ENCODE assay signal across 29 cellular contexts in the genomic region with DNA sequence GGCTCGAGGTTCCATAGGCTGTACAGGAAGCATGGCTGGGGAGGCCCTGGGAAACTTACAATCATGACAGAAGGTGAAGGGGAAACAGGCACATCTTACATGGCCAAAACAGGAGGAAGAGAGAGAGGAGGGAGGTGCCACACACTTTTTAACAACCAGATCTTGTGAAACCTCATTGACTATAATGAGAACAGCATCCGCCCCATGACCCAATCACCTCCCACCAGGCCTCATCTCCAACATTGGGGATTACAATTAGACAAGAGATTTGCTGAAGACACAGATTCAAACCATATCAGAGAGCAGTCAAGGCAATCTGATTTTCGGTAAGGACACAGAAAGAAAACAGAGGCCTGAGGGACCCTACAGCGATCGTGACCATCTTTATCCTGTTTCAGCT. TPM values are rescaled to one million over a fixed set of nuclear protein-coding genes. Genes with fewer than 3 reads are reported as not detected.
DNase-seq lines count a peak whose midpoint lies in the region; ATAC-seq, FAIRE-seq and TF ChIP-seq lines count a peak whose summit lies in the region.
"Had no signal": no experiment of that assay in that cellular context is flagged by ENCODE, and none has a peak within 500 bp of the region (broad histone marks: within the 10 kb centered on the region; RNA-seq: fewer than 3 reads in every experiment).

No MANE protein-coding gene starts in this region.

- POLR2A ChIA-PET in HEK293 (lab: Yijun Ruan, JAX), result no interaction called here
- POLR2A ChIA-PET in K562 (lab: Yijun Ruan, JAX), result interaction anchor here (1.1 kb wide), 1 partner anchor 226 kb away, joined by 3 read pairs; no protein-coding TSS in a partner anchor
- POLR2A ChIA-PET in activated CD8-positive, alpha-beta T cell treated with anti-CD3 and anti-CD28 coated beads for 36 hours (lab: Charles Lee), result interaction anchor here (0.6 kb wide), 1 partner anchor 15 kb away, joined by 3 read pairs; no protein-coding TSS in a partner anchor

- peak overlapping the region in 2 of 3 donors; percentile 12 to 89 for H3K27ac Mint-ChIP-seq in CD4-positive, CD25-positive, alpha-beta regulatory T cell
- H3K27ac Mint-ChIP-seq in natural killer cell treated with Interleukin-12 subunit alpha and Interleukin-12 subunit beta and Interleukin-15 and Interleukin-18, amount 100 ng/mL, for 72 hours, result peak overlapping the region; percentile 89 to 90
- H3K27ac Mint-ChIP-seq in activated CD8-positive, alpha-beta T cell treated with anti-CD3 and anti-CD28 coated beads for 36 hours, result no peak overlapping the region
- H3K27ac Mint-ChIP-seq: CD8-positive, alpha-beta T cell had no signal

- 34% methylated on average over 5 of the region's 5 CpGs for WGBS in K562 (ENCODE audit: insufficient coverage, low coverage, missing lambda C conversion rate)

- H3K27me3 ChIP-seq in CD4-positive, CD25-positive, alpha-beta regulatory T cell (ENCODE audit: control insufficient read depth, insufficient read depth, low read length), result no peaks in the 10 kb centered on the region
- H3K27me3 ChIP-seq in K562 (ENCODE audit: control insufficient read depth in 2 of 2, insufficient read depth in 2 of 2, low read length in 2 of 2), result peaks cover 3 to 23% of the 10 kb centered on the region in 2 experiments; a peak in 4 of 5 replicates
- H3K27me3 ChIP-seq: BLaER1 treated with 17β-estradiol and CSF1 and Interleukin-3, amounts not matched to agents 10 nM and 100 nM had no signal

- H3K9ac ChIP-seq in K562 (ENCODE audit: insufficient read depth in 1 of 2, low read depth in 2 of 2, low read length in 2 of 2), result no peak overlapping the region

- H3K4me1 ChIP-seq in CD4-positive, CD25-positive, alpha-beta regulatory T cell (ENCODE audit: control insufficient read depth, insufficient read depth, low read length, poor library complexity, severe bottlenecking), result peaks cover 5% of the 10 kb centered on the region
- no peaks in the 10 kb centered on the region for H3K4me1 ChIP-seq in HEK293 (ENCODE audit: control insufficient read depth, insufficient read depth, low read length)
- H3K4me1 ChIP-seq in K562 (replicated peaks in 1 of 2; ENCODE audit: control insufficient read depth in 2 of 2, insufficient read depth in 2 of 2, low read length in 2 of 2), result peaks cover 0 to 3% of the 10 kb centered on the region in 2 experiments; a peak in 3 of 5 replicates
- H3K4me1 ChIP-seq: Caco-2, HAP-1 had no signal

- CTCF ChIA-PET in HEK293 (lab: Yijun Ruan, JAX), result interaction anchor here (0.8 to 3.3 kb wide), 2 partner anchors 91 to 231 kb away, joined by 4 to 10 read pairs; no protein-coding TSS in a partner anchor
- CTCF ChIA-PET in K562 (lab: Yijun Ruan, JAX; ENCODE audit: low intra/inter-chr PET ratio), result interaction anchor here (1.5 kb wide), 1 partner anchor 229 kb away, joined by 4 read pairs; no protein-coding TSS in a partner anchor
- CTCF ChIA-PET in activated CD8-positive, alpha-beta T cell treated with anti-CD3 and anti-CD28 coated beads for 36 hours (lab: Charles Lee), result interaction anchor here (1.3 to 3.0 kb wide), 3 partner anchors 83 to 230 kb away, joined by 3 to 19 read pairs (median 6); no protein-coding TSS in a partner anchor

- intact Hi-C loops in K562 (cut with micrococcal nuclease), result no loop called here
- intact Hi-C loops in activated CD8-positive, alpha-beta T cell treated with anti-CD3 and anti-CD28 coated beads for 36 hours (cut with micrococcal nuclease), result loop anchor here (10.0 kb wide), 2 partner anchors 84 to 224 kb away; no protein-coding TSS in a partner anchor

- no peak for TF ChIP-seq RAD21 in K562 (CRISPR knock-in tag; conservative IDR thresholded peaks at IDR 0.05 in 1 of 2, IDR thresholded peaks at IDR 0.05 in 1 of 2)

- H2AFZ ChIP-seq in K562 (ENCODE audit: low read depth, low read length), result no peak overlapping the region

- H3K4me1 Mint-ChIP-seq in CD4-positive, CD25-positive, alpha-beta regulatory T cell, result peaks cover 0 to 15% (median 10%) of the 10 kb centered on the region in 4 donors
- peaks cover 34 to 51% of the 10 kb centered on the region in 2 donors for H3K4me1 Mint-ChIP-seq in natural killer cell treated with Interleukin-12 subunit alpha and Interleukin-12 subunit beta and Interleukin-15 and Interleukin-18, amount 100 ng/mL, for 72 hours (ENCODE audit: low read depth in 2 of 2)
- peaks cover 17% of the 10 kb centered on the region for H3K4me1 Mint-ChIP-seq in activated CD8-positive, alpha-beta T cell treated with anti-CD3 and anti-CD28 coated beads for 36 hours (ENCODE audit: low read depth)

- no peak overlapping the region for H3K27ac ChIP-seq in CD4-positive, CD25-positive, alpha-beta regulatory T cell (ENCODE audit: insufficient read depth, low read length, poor library complexity, severe bottlenecking)
- H3K27ac ChIP-seq in HEK293 (ENCODE audit: extremely low read depth, low read depth, low read length) (no peak overlapping the region), K562 (ENCODE audit: extremely low read depth, low read depth, low read length) (no peak overlapping the region)
- H3K27ac ChIP-seq: RWPE1 had no signal

- no peak for TF ChIP-seq POLR2A in K562 (conservative IDR thresholded peaks at IDR 0.05)

- no peak for DNase-seq in CD4-positive, CD25-positive, alpha-beta regulatory T cell
- DNase-seq in K562 (ENCODE audit: extremely low read depth in 1 of 4, low spot score in 3 of 4), result no peak
- DNase-seq in natural killer cell treated with Interleukin-12 subunit alpha and Interleukin-12 subunit beta and Interleukin-15 and Interleukin-18, amount 100 ng/mL, for 72 hours (ENCODE audit: low spot score), result no peak
- no peak for DNase-seq in activated CD8-positive, alpha-beta T cell treated with anti-CD3 and anti-CD28 coated beads for 36 hours
- DNase-seq: Caco-2; CD8-positive, alpha-beta T cell; GOT3; MM.1S; NCI-H1092 treated with DMSO at 0.1 percent for 48 hours; NCI-H2029; NCI-H446; NCI-H524 treated with DMSO at 0.1 percent for 48 hours; NCI-H774; NK-92 treated with Interleukin-12 subunit alpha and Interleukin-12 subunit beta, amount 100 ng/mL, for 24 hours; SHP77 had no signal

- BruUV-seq in K562 (replicated peaks; lab: Mats Ljungman, UMichigan), result no TSS peak

- H3K79me2 ChIP-seq in K562 (ENCODE audit: control insufficient read depth, insufficient read depth, low read length), result no peaks in the 10 kb centered on the region

- peaks cover 3% of the 10 kb centered on the region for H3K36me3 Mint-ChIP-seq in CD4-positive, CD25-positive, alpha-beta regulatory T cell
- H3K36me3 Mint-ChIP-seq in natural killer cell treated with Interleukin-12 subunit alpha and Interleukin-12 subunit beta and Interleukin-15 and Interleukin-18, amount 100 ng/mL, for 72 hours, result no peaks in the 10 kb centered on the region
- no peaks in the 10 kb centered on the region for H3K36me3 Mint-ChIP-seq in activated CD8-positive, alpha-beta T cell treated with anti-CD3 and anti-CD28 coated beads for 36 hours (ENCODE audit: low read depth)
- H3K36me3 Mint-ChIP-seq: CD8-positive, alpha-beta T cell had no signal

- no peak overlapping the region for H3K4me3 ChIP-seq in CD4-positive, CD25-positive, alpha-beta regulatory T cell (ENCODE audit: low read depth, low read length)
- no peak overlapping the region for H3K4me3 ChIP-seq in HEK293 (ENCODE audit: low read depth, low read length)
- H3K4me3 ChIP-seq in K562, result no peak overlapping the region
- H3K4me3 ChIP-seq: BLaER1 treated with 17β-estradiol and CSF1 and Interleukin-3, amounts not matched to agents 10 nM and 100 nM; GM12878; HAP-1 had no signal

- no peak for TF ChIP-seq EP300 in K562 (IDR thresholded peaks at IDR 0.05; ENCODE audit: low read length)

- no peak overlapping the region for H3K4me3 Mint-ChIP-seq in CD4-positive, CD25-positive, alpha-beta regulatory T cell
- H3K4me3 Mint-ChIP-seq in natural killer cell treated with Interleukin-12 subunit alpha and Interleukin-12 subunit beta and Interleukin-15 and Interleukin-18, amount 100 ng/mL, for 72 hours, result peak overlapping the region; percentile 51
- H3K4me3 Mint-ChIP-seq in activated CD8-positive, alpha-beta T cell treated with anti-CD3 and anti-CD28 coated beads for 36 hours, result no peak overlapping the region
- H3K4me3 Mint-ChIP-seq: CD8-positive, alpha-beta T cell had no signal

- no peaks in the 10 kb centered on the region for H3K9me1 ChIP-seq in K562 (ENCODE audit: control insufficient read depth, insufficient read depth, low read length)

- H3K27me3 Mint-ChIP-seq in CD4-positive, CD25-positive, alpha-beta regulatory T cell, result no peaks in the 10 kb centered on the region
- H3K27me3 Mint-ChIP-seq in natural killer cell treated with Interleukin-12 subunit alpha and Interleukin-12 subunit beta and Interleukin-15 and Interleukin-18, amount 100 ng/mL, for 72 hours, result no peaks in the 10 kb centered on the region
- no peaks in the 10 kb centered on the region for H3K27me3 Mint-ChIP-seq in activated CD8-positive, alpha-beta T cell treated with anti-CD3 and anti-CD28 coated beads for 36 hours

- TF ChIP-seq CTCF in HEK293 (tag by site-specific recombination; IDR thresholded peaks at IDR 0.05) (no peak), K562 (IDR thresholded peaks at IDR 0.05 in 2 of 3, conservative IDR thresholded peaks at IDR 0.05 in 1 of 3; ENCODE audit: insufficient read depth in 2 of 3, low read depth in 1 of 3, low read length in 3 of 3) (no peak)
- TF ChIP-seq CTCF in activated CD8-positive, alpha-beta T cell treated with anti-CD3 and anti-CD28 coated beads for 36 hours (IDR thresholded peaks at IDR 0.05), result no peak

- no peaks in the 10 kb centered on the region for H3K9me3 ChIP-seq in CD4-positive, CD25-positive, alpha-beta regulatory T cell (ENCODE audit: control insufficient read depth in 2 of 2, low read length in 2 of 2)
- H3K9me3 ChIP-seq in HEK293 (ENCODE audit: control insufficient read depth, insufficient read depth, low read depth, low read length), result no peaks in the 10 kb centered on the region
- no peaks in the 10 kb centered on the region for H3K9me3 ChIP-seq in K562 (replicated peaks; ENCODE audit: control insufficient read depth, insufficient read depth, low read depth, low read length)
- H3K9me3 ChIP-seq: Caco-2, HAP-1 had no signal

- no peak for FAIRE-seq in K562 (lab: Jason Lieb, UNC)
- FAIRE-seq: A204.1, G401.6, GM12878, HTR-8/SVneo had no signal

- in situ Hi-C loops in K562 (cut with MboI), result no loop called here

- no peak for ATAC-seq in CD4-positive, CD25-positive, alpha-beta regulatory T cell (ENCODE audit: low read depth in 2 of 2)
- ATAC-seq in K562 (no peak), GM18870 (IDR thresholded peaks at IDR 0.05; ENCODE audit: unreplicated experiment) (no peak), SK-N-SH treated with all-trans-retinoic acid at 6 μM for 48 hours (no peak), HG03432 (IDR thresholded peaks at IDR 0.05; ENCODE audit: unreplicated experiment) (no peak)
- peak; percentile 60 to 79 for ATAC-seq in natural killer cell treated with Interleukin-12 subunit alpha and Interleukin-12 subunit beta and Interleukin-15 and Interleukin-18, amount 100 ng/mL, for 72 hours
- no peak for ATAC-seq in activated CD8-positive, alpha-beta T cell treated with anti-CD3 and anti-CD28 coated beads for 36 hours
- ATAC-seq: CD8-positive, alpha-beta T cell; GM12878; Panc1 had no signal

- H3K36me3 ChIP-seq in CD4-positive, CD25-positive, alpha-beta regulatory T cell (ENCODE audit: control insufficient read depth, insufficient read depth, low read length), result no peaks in the 10 kb centered on the region
- H3K36me3 ChIP-seq in HEK293 (ENCODE audit: control insufficient read depth in 2 of 2, insufficient read depth in 1 of 2, low read length in 2 of 2) (no peaks in the 10 kb centered on the region), K562 (ENCODE audit: control insufficient read depth, insufficient read depth, low read length) (no peaks in the 10 kb centered on the region)
- H3K36me3 ChIP-seq: BLaER1 treated with 17β-estradiol and CSF1 and Interleukin-3, amounts not matched to agents 10 nM and 100 nM; HAP-1 had no signal

- no peaks in the 10 kb centered on the region for H4K20me1 ChIP-seq in K562 (replicated peaks; ENCODE audit: control insufficient read depth, insufficient read depth, low read length)
- H4K20me1 ChIP-seq: BLaER1 treated with 17β-estradiol and CSF1 and Interleukin-3, amounts not matched to agents 10 nM and 100 nM had no signal

- no peak overlapping the region for H3K4me2 ChIP-seq in K562 (ENCODE audit: insufficient read depth, low read length)

- H3K9me3 Mint-ChIP-seq in CD4-positive, CD25-positive, alpha-beta regulatory T cell, result no peaks in the 10 kb centered on the region
- no peaks in the 10 kb centered on the region for H3K9me3 Mint-ChIP-seq in natural killer cell treated with Interleukin-12 subunit alpha and Interleukin-12 subunit beta and Interleukin-15 and Interleukin-18, amount 100 ng/mL, for 72 hours
- no peaks in the 10 kb centered on the region for H3K9me3 Mint-ChIP-seq in activated CD8-positive, alpha-beta T cell treated with anti-CD3 and anti-CD28 coated beads for 36 hours
- H3K9me3 Mint-ChIP-seq: CD8-positive, alpha-beta T cell had no signal

RNA-seq across cellular contexts. Expression of gene TNFRSF9, which starts 41.7 kb away (rescaled TPM):
- total RNA-seq in CD4-positive, CD25-positive, alpha-beta regulatory T cell, result 30.9 TPM
- polyA plus RNA-seq in CD4-positive, CD25-positive, alpha-beta regulatory T cell, result 10 to 100 TPM; 10.3 to 35.6 (median 23.0) TPM
- total RNA-seq in K562 (2011; cell fraction: chromatin; rRNA removed; ENCODE audit: low replicate concordance), result 0.21 and 0.62 TPM in 2 replicates
- 0.13 and 0.33 TPM in 2 replicates for total RNA-seq in K562 (2011; cell fraction: nucleolus; rRNA removed)
- 0.22 and 0.23 TPM in 2 replicates for total RNA-seq in K562 (2011; cell fraction: nucleoplasm; rRNA removed)
- total RNA-seq in K562 (2014; rRNA removed), result not detected in 2 replicates
- total RNA-seq in K562 (2014; rRNA removed; fragmentation: Illumina TruSeq; extraction: Trizol), result 0.07 and 0.13 TPM in 2 replicates
- total RNA-seq in K562 (2015; rRNA removed; fragmentation: Illumina TruSeq; extraction: Trizol), result 0.07 and 0.08 TPM in 2 replicates
- 0.09 and 0.16 TPM in 2 replicates for total RNA-seq in K562 (2021)
- 0.26 and 0.29 TPM in 2 replicates for polyA plus RNA-seq in K562 (2011; rRNA removed)
- 0.12 and 0.16 TPM in 2 replicates for polyA plus RNA-seq in K562 (2011; cell fraction: cytosol; rRNA removed)
- 0.10 and 0.31 TPM in 2 replicates for polyA plus RNA-seq in K562 (2011; cell fraction: nucleus; rRNA removed)
- polyA plus RNA-seq in K562 (2012), result 0.29 and 0.87 TPM in 2 replicates
- 0.04 and 0.11 TPM in 2 replicates for polyA plus RNA-seq in K562 (2014; fragmentation: Illumina TruSeq; extraction: Trizol)
- under 1 TPM; 0.08 to 0.15 TPM for polyA plus RNA-seq in K562 (2014; fragmentation: Nextera tagmentation; extraction: Ambion mirVana)
- polyA plus RNA-seq in K562 (2014; rRNA removed), result 0.08 TPM in 2 replicates
- polyA minus RNA-seq in K562 (2011; rRNA and poly(A)+ RNA removed), result 0.53 and 0.63 TPM in 2 replicates
- 1.4 TPM in 1 of 2 replicates, not detected in the other for polyA minus RNA-seq in K562 (2011; cell fraction: cytosol; rRNA and poly(A)+ RNA removed)
- 0.13 and 0.33 TPM in 2 replicates for polyA minus RNA-seq in K562 (2011; cell fraction: nucleus; rRNA and poly(A)+ RNA removed)
- total RNA-seq in natural killer cell treated with Interleukin-12 subunit alpha and Interleukin-12 subunit beta and Interleukin-15 and Interleukin-18, amount 100 ng/mL, for 72 hours, result 100 to 1,000 TPM; 126 to 462 TPM
- 100 to 1,000 TPM; 214 to 219 TPM for total RNA-seq in activated CD8-positive, alpha-beta T cell treated with anti-CD3 and anti-CD28 coated beads for 36 hours
- total RNA-seq: SK-MEL-5 had no signal

RNA-seq across cellular contexts. Expression of gene UTS2, which starts 46.1 kb away (rescaled TPM):
- 8.0 TPM for total RNA-seq in CD4-positive, CD25-positive, alpha-beta regulatory T cell
- polyA plus RNA-seq in CD4-positive, CD25-positive, alpha-beta regulatory T cell, result 10 to 100 TPM; 17.7 to 63.1 (median 37.0) TPM
- not detected in 2 replicates for total RNA-seq in K562 (2011; cell fraction: chromatin; rRNA removed; ENCODE audit: low replicate concordance)
- not detected in 2 replicates for total RNA-seq in K562 (2011; cell fraction: nucleolus; rRNA removed)
- not detected in 2 replicates for total RNA-seq in K562 (2011; cell fraction: nucleoplasm; rRNA removed)
- total RNA-seq in K562 (2014; rRNA removed) (not detected in 2 replicates), K562 (2014; rRNA removed; fragmentation: Illumina TruSeq; extraction: Trizol) (not detected in 2 replicates), K562 (2015; rRNA removed; fragmentation: Illumina TruSeq; extraction: Trizol) (not detected in 2 replicates), K562 (2021) (not detected in 2 replicates)
- polyA plus RNA-seq in K562 (2011; rRNA removed) (0.16 and 0.29 TPM in 2 replicates), K562 (2014; fragmentation: Illumina TruSeq; extraction: Trizol) (not detected in 2 replicates), K562 (2014; fragmentation: Nextera tagmentation; extraction: Ambion mirVana) (under 1 TPM in 1 of 2 experiments, not detected in 1; 0.22 TPM), K562 (2014; rRNA removed) (0.07 TPM in 1 of 2 replicates, not detected in the other)
- not detected in 2 replicates for polyA plus RNA-seq in K562 (2011; cell fraction: cytosol; rRNA removed)
- not detected in 2 replicates for polyA plus RNA-seq in K562 (2011; cell fraction: nucleus; rRNA removed)
- not detected in 2 replicates for polyA plus RNA-seq in K562 (2012)
- not detected in 2 replicates for polyA minus RNA-seq in K562 (2011; rRNA and poly(A)+ RNA removed)
- polyA minus RNA-seq in K562 (2011; cell fraction: cytosol; rRNA and poly(A)+ RNA removed), result not detected in 2 replicates
- polyA minus RNA-seq in K562 (2011; cell fraction: nucleus; rRNA and poly(A)+ RNA removed), result not detected in 2 replicates
- under 1 TPM; 0.70 to 0.78 TPM for total RNA-seq in natural killer cell treated with Interleukin-12 subunit alpha and Interleukin-12 subunit beta and Interleukin-15 and Interleukin-18, amount 100 ng/mL, for 72 hours
- not detected for total RNA-seq in activated CD8-positive, alpha-beta T cell treated with anti-CD3 and anti-CD28 coated beads for 36 hours
- total RNA-seq: GM12878; SK-MEL-5; T-helper 1 cell treated with Interleukin-12 subunit alpha and Interleukin-12 subunit beta and Interleukin-4 antibody, amounts not matched to agents 30 ng/mL and 1 ng/mL, for 36 hours had no signal
- polyA plus RNA-seq: GM12878 had no signal

Comparison
In these comparisons a context has a peak if more than half of its experiments do, and no peak if none do; other contexts are left out.
1. ATAC-seq: peak in natural killer cell treated with Interleukin-12 subunit alpha and Interleukin-12 subunit beta and Interleukin-15 and Interleukin-18, amount 100 ng/mL, for 72 hours (2 of 2); none in CD4-positive, CD25-positive, alpha-beta regulatory T cell (0 of 2), K562 (single experiment), activated CD8-positive, alpha-beta T cell treated with anti-CD3 and anti-CD28 coated beads for 36 hours (single experiment), GM18870 (single experiment), SK-N-SH treated with all-trans-retinoic acid at 6 μM for 48 hours (single experiment) and HG03432 (single experiment).
2. RNA of gene TNFRSF9, which starts 41.7 kb away (total RNA-seq): 126 to 462 TPM in natural killer cell treated with Interleukin-12 subunit alpha and Interleukin-12 subunit beta and Interleukin-15 and Interleukin-18, amount 100 ng/mL, for 72 hours, 214 to 219 TPM in activated CD8-positive, alpha-beta T cell treated with anti-CD3 and anti-CD28 coated beads for 36 hours and 30.9 TPM in CD4-positive, CD25-positive, alpha-beta regulatory T cell (single experiment); 0.07 to 0.62 TPM in K562; every median in the first group is over 10 times any median in the second.